ENCODE assay signal across 8 cellular contexts in genomic region chr11:82899191-82899820, GRCh38. TPM values are rescaled to one million over a fixed set of nuclear protein-coding genes. Genes with fewer than 3 reads are reported as not detected.
DNase-seq lines count a peak whose midpoint lies in the region; ATAC-seq and TF ChIP-seq lines count a peak whose summit lies in the region.

No MANE protein-coding gene starts in this region.

- no peaks in the 10 kb centered on the region for H4K20me1 ChIP-seq in hepatocyte (ENCODE audit: insufficient read depth, poor library complexity, severe bottlenecking)

- POLR2A ChIA-PET in AG04450 (lab: Yijun Ruan, JAX), result no interaction called here

- 41% methylated on average over 3 of the region's 3 CpGs for WGBS in hepatocyte (ENCODE audit: low lambda C conversion rate, missing lambda C conversion rate)
- WGBS in stomach, 5 donors, result 26 to 38% (median 28%) methylated on average over 3 of the region's 3 CpGs

- H3K4me3 ChIP-seq in AG04450 (ENCODE audit: low read depth, low read length) (peak overlapping the region; percentile 87), HAP-1 (peak overlapping the region; percentile 60), WERI-Rb-1 (ENCODE audit: low read depth, low read length) (peak overlapping the region; percentile 83), hepatocyte (peak overlapping the region; percentile 40), stomach (peak overlapping the region; percentile 62 to 77 (median 70))

- H3K79me2 ChIP-seq in hepatocyte, result peaks cover 29% of the 10 kb centered on the region

- H2AFZ ChIP-seq in hepatocyte, result peak overlapping the region; percentile 95

- H3K27me3 ChIP-seq in AG04450 (ENCODE audit: control insufficient read depth, insufficient read depth, low read length) (no peaks in the 10 kb centered on the region), HAP-1 (ENCODE audit: low read depth) (no peaks in the 10 kb centered on the region), WERI-Rb-1 (ENCODE audit: insufficient read depth, low read depth, severe bottlenecking) (no peaks in the 10 kb centered on the region), hepatocyte (no peaks in the 10 kb centered on the region), stomach (no peaks in the 10 kb centered on the region)

- TF ChIP-seq POLR2A in stomach (IDR thresholded peaks at IDR 0.05), result no peak

- H3K4me1 ChIP-seq in HAP-1 (peaks cover 28% of the 10 kb centered on the region), hepatocyte (ENCODE audit: insufficient read depth) (peaks cover 8% of the 10 kb centered on the region), stomach (peaks cover 20 to 60% (median 26%) of the 10 kb centered on the region in 4 donors)

- TF ChIP-seq EP300 in stomach (IDR thresholded peaks at IDR 0.05), result no peak

- TF ChIP-seq CTCF in AG04450 (IDR thresholded peaks at IDR 0.05; ENCODE audit: low read depth, low read length) (no peak), WERI-Rb-1 (IDR thresholded peaks at IDR 0.05; ENCODE audit: low read depth, low read length) (no peak), hepatocyte (IDR thresholded peaks at IDR 0.05; ENCODE audit: poor library complexity) (no peak), stomach (IDR thresholded peaks at IDR 0.05) (no peak)

- in situ Hi-C loops in HAP-1 (cut with MboI; ENCODE audit: low sequenced_read_pairs), result no loop called here

- ATAC-seq in HG03354 (IDR thresholded peaks at IDR 0.05; ENCODE audit: poor library complexity, severe bottlenecking, unreplicated experiment) (no peak), GM21447 (IDR thresholded peaks at IDR 0.05; ENCODE audit: unreplicated experiment) (no peak)

- no peaks in the 10 kb centered on the region for H3K9me3 ChIP-seq in AG04450 (ENCODE audit: control insufficient read depth, insufficient read depth, low read length)
- no peaks in the 10 kb centered on the region for H3K9me3 ChIP-seq in HAP-1
- no peaks in the 10 kb centered on the region for H3K9me3 ChIP-seq in WERI-Rb-1 (ENCODE audit: severe bottlenecking)
- no peaks in the 10 kb centered on the region for H3K9me3 ChIP-seq in hepatocyte (ENCODE audit: low read depth)
- no peaks in the 10 kb centered on the region for H3K9me3 ChIP-seq in stomach

- peak overlapping the region; percentile 92 for H3K4me2 ChIP-seq in hepatocyte

- H3K36me3 ChIP-seq in HAP-1 (replicated peaks), result no peaks in the 10 kb centered on the region
- no peaks in the 10 kb centered on the region for H3K36me3 ChIP-seq in WERI-Rb-1
- H3K36me3 ChIP-seq in hepatocyte (replicated peaks; ENCODE audit: insufficient read depth, low read depth), result no peaks in the 10 kb centered on the region
- no peaks in the 10 kb centered on the region for H3K36me3 ChIP-seq in stomach

- DNase-seq in AG04450 (ENCODE audit: low read depth, low spot score) (no peak), HAP-1 (ENCODE audit: low spot score in 2 of 2) (peak in 1 of 2 experiments; percentile 37), WERI-Rb-1 (no peak), hepatocyte (ENCODE audit: low spot score) (no peak), stomach (no peak), NCI-H524 (lab: John Stamatoyannopoulos, UW) (no peak)

- CTCF ChIA-PET in AG04450 (lab: Charles Lee), result interaction anchor here (1.1 to 5.6 kb wide), 4 partner anchors 28 to 920 kb away, joined by 3 to 46 read pairs (median 7); no protein-coding TSS in a partner anchor

- intact Hi-C loops in stomach (cut with DNase I; ENCODE audit: low total_unique reads), result no loop called here

- H3K9me2 ChIP-seq in hepatocyte (replicated peaks; ENCODE audit: insufficient read depth), result no peaks in the 10 kb centered on the region

- H3K27ac ChIP-seq in AG04450 (ENCODE audit: low read depth, low read length), result no peak overlapping the region
- no peak overlapping the region for H3K27ac ChIP-seq in WERI-Rb-1
- H3K27ac ChIP-seq in hepatocyte, result peak overlapping the region; percentile 88
- H3K27ac ChIP-seq in stomach, result peak overlapping the region in 3 of 5 donors; percentile 93 to 94 (median 94)

RNA-seq across cellular contexts. Expression of gene PRCP, which starts 0.9 kb away (rescaled TPM):
- polyA plus RNA-seq in AG04450 (2011; rRNA removed) (128 and 157 TPM in 2 replicates), hepatocyte (48.3 and 53.0 TPM in 2 replicates), stomach (10 to 100 TPM; 16.9 to 38.8 (median 25.5) TPM)
- 32.4 and 53.9 TPM in 2 replicates for polyA minus RNA-seq in AG04450 (2011; rRNA and poly(A)+ RNA removed)
- total RNA-seq in hepatocyte (46.8 and 49.0 TPM in 2 replicates), stomach (10 to 100 TPM in 4 of 5 donors, 1 to 10 TPM in 1; 6.4 to 70.1 (median 33.8) TPM)

RNA-seq across cellular contexts. Expression of gene DDIAS, which starts 2.2 kb away (rescaled TPM):
- polyA plus RNA-seq in AG04450 (2011; rRNA removed), result 1.5 and 2.9 TPM in 2 replicates
- 2.3 and 2.5 TPM in 2 replicates for polyA minus RNA-seq in AG04450 (2011; rRNA and poly(A)+ RNA removed)
- total RNA-seq in hepatocyte, result 2.6 and 2.7 TPM in 2 replicates
- 0.88 and 0.92 TPM in 2 replicates for polyA plus RNA-seq in hepatocyte
- total RNA-seq in stomach, result 1 to 10 TPM in 2 of 5 donors, not detected in 3; 1.6 to 2.6 TPM
- polyA plus RNA-seq in stomach, result 1 to 10 TPM in 2 of 3 donors, under 1 TPM in 1; 0.31 to 1.6 (median 1.0) TPM

Comparison
In these comparisons a context has a peak if more than half of its experiments do, and no peak if none do; other contexts are left out.
1. H3K27ac ChIP-seq: peak in hepatocyte (single experiment) and stomach (3 of 5); none in AG04450 (single experiment) and WERI-Rb-1 (single experiment).
2. Peak in every context shown above with its lines, with median percentiles within 50 percentile points of each other: H3K4me3 ChIP-seq.